14 cellular contexts compared by ENCODE assay signal in genomic region chr3:123632161-123632655, GRCh38. TPM values are rescaled to one million over a fixed set of nuclear protein-coding genes. Genes with fewer than 3 reads are reported as not detected.
DNase-seq lines count a peak whose midpoint lies in the region; ATAC-seq, FAIRE-seq and TF ChIP-seq lines count a peak whose summit lies in the region.
"Had no signal": no experiment of that assay in that cellular context is flagged by ENCODE, and none has a peak within 500 bp of the region (broad histone marks: within the 10 kb centered on the region; RNA-seq: fewer than 3 reads in every experiment).

No MANE protein-coding gene starts in this region.

- H3K4me1 Mint-ChIP-seq in progenitor cell of endocrine pancreas (ENCODE audit: low read depth) = peaks cover 37% of the 10 kb centered on the region

- H3K4me3 Mint-ChIP-seq in progenitor cell of endocrine pancreas (ENCODE audit: low read depth) = no peak overlapping the region

- no peaks in the 10 kb centered on the region for H3K36me3 ChIP-seq in SJCRH30

- H3K4me3 ChIP-seq in SJCRH30 (no peak overlapping the region), fibroblast of pulmonary artery (replicated peaks; ENCODE audit: low read depth, low read length) (no peak overlapping the region)

- H3K9me3 Mint-ChIP-seq in progenitor cell of endocrine pancreas (ENCODE audit: low read depth) = no peaks in the 10 kb centered on the region

- no peaks in the 10 kb centered on the region for H3K27me3 ChIP-seq in SJCRH30

- no peaks in the 10 kb centered on the region for H3K27me3 Mint-ChIP-seq in progenitor cell of endocrine pancreas

- no peak for TF ChIP-seq POLR2A in GM12891 (IDR thresholded peaks at IDR 0.05; ENCODE audit: low read depth, low read length)

- H3K4me1 ChIP-seq in SJCRH30 = peaks cover 57% of the 10 kb centered on the region

- DNase-seq in GM03348 (ENCODE audit: low spot score) (peak; percentile 65), SJCRH30 (peak; percentile 74 to 78), fibroblast of pulmonary artery (ENCODE audit: low read depth) (peak; percentile 69), progenitor cell of endocrine pancreas (ENCODE audit: low spot score, unreplicated experiment) (no peak), GM12891 (ENCODE audit: insufficient read length, low spot score) (no peak), HuH-7 (ENCODE audit: low spot score) (no peak)
- no peak for DNase-seq in stimulated activated naive CD4-positive, alpha-beta T cell (lab: John Stamatoyannopoulos, UW)
- DNase-seq: activated CD4-positive, CD25-positive, alpha-beta regulatory T cell treated with anti-CD3 and anti-CD28 coated beads, Interleukin-2, amount 50 U/mL, for 72 hours; activated naive CD4-positive, alpha-beta T cell treated with Interleukin-2 at 50 U/mL for 16 hours; DMS79; NCI-H1105 treated with DMSO at 0.1 percent for 48 hours; OCI-M1 had no signal

- peak overlapping the region; percentile 15; the same call in 1 of the 2 replicates for H3K27ac ChIP-seq in SJCRH30

- H3K36me3 Mint-ChIP-seq in progenitor cell of endocrine pancreas (ENCODE audit: insufficient read depth) = peaks cover 9% of the 10 kb centered on the region

- no peak for FAIRE-seq in GM12891 (lab: Jason Lieb, UNC)

- no peak for ATAC-seq in HG02981 (IDR thresholded peaks at IDR 0.05; ENCODE audit: unreplicated experiment)
- ATAC-seq: left lobe of liver had no signal

- no peak for TF ChIP-seq CTCF in fibroblast of pulmonary artery (IDR thresholded peaks at IDR 0.05; ENCODE audit: low read length, missing control alignments)
- no peak for TF ChIP-seq CTCF in progenitor cell of endocrine pancreas (IDR thresholded peaks at IDR 0.05; ENCODE audit: unreplicated experiment)

- H3K9me3 ChIP-seq in SJCRH30 (replicated peaks) = no peaks in the 10 kb centered on the region

- peak overlapping the region; percentile 89 for H3K27ac Mint-ChIP-seq in progenitor cell of endocrine pancreas

TF ChIP-seq in GM12891, 5 proteins besides CTCF, POLR2A, EP300 and RAD21:
- TF ChIP-seq SPI1 (IDR thresholded peaks at IDR 0.05; ENCODE audit: low read depth, low read length) = no peak
- no peak for TF ChIP-seq TAF1 (IDR thresholded peaks at IDR 0.05; ENCODE audit: low read depth, low read length)
- no peak for TF ChIP-seq POLR2AphosphoS5 (IDR thresholded peaks at IDR 0.05; ENCODE audit: low read depth, low read length)
- TF ChIP-seq POU2F2 (IDR thresholded peaks at IDR 0.05; ENCODE audit: low read depth, low read length) = no peak
- TF ChIP-seq PAX5 (IDR thresholded peaks at IDR 0.05; ENCODE audit: insufficient read depth, low read length, severe bottlenecking) = no peak

RNA-seq across cellular contexts. Expression of gene HACD2, which starts 47.4 kb away (rescaled TPM):
- total RNA-seq in SJCRH30 (2014; rRNA removed; shearing (Covaris generic)) = 34.2 and 37.0 TPM in 2 replicates
- total RNA-seq in progenitor cell of endocrine pancreas = 54.4 and 57.6 TPM in 2 replicates
- polyA plus RNA-seq in GM12891 (2012; ENCODE audit: low read depth, missing spikeins) = 5.7 TPM

Comparison
In these comparisons a context has a peak if more than half of its experiments do, and no peak if none do; other contexts are left out.
1. DNase-seq: peak in GM03348 (single experiment), SJCRH30 (2 of 2) and fibroblast of pulmonary artery (single experiment); none in progenitor cell of endocrine pancreas (single experiment), stimulated activated naive CD4-positive, alpha-beta T cell (0 of 6), GM12891 (single experiment) and HuH-7 (single experiment).